10 cellular contexts compared by ENCODE assay signal in genomic region chr2:46574457-46575354, GRCh38. TPM values are rescaled to one million over a fixed set of nuclear protein-coding genes. Genes with fewer than 3 reads are reported as not detected.
DNase-seq lines count a peak whose midpoint lies in the region; ATAC-seq and TF ChIP-seq lines count a peak whose summit lies in the region.
"Had no signal": no experiment of that assay in that cellular context is flagged by ENCODE, and none has a peak within 500 bp of the region (broad histone marks: within the 10 kb centered on the region; RNA-seq: fewer than 3 reads in every experiment).

No MANE protein-coding gene starts in this region.

- no peaks in the 10 kb centered on the region for H3K9me3 ChIP-seq in esophagus squamous epithelium

- H3K4me1 Mint-ChIP-seq in memory B cell, result peaks cover 40% of the 10 kb centered on the region

- intact Hi-C loops in esophagus squamous epithelium (cut with DNase I), result no loop called here

- H3K4me3 ChIP-seq in esophagus squamous epithelium, result no peak overlapping the region

- no peak for TF ChIP-seq CTCF in esophagus squamous epithelium (IDR thresholded peaks at IDR 0.05)

- H3K27ac Mint-ChIP-seq in memory B cell, result peak overlapping the region; percentile 100

- peaks cover 0 to 14% (median 0%) of the 10 kb centered on the region in 3 donors for H3K36me3 ChIP-seq in esophagus squamous epithelium

- H3K27me3 Mint-ChIP-seq in memory B cell, result no peaks in the 10 kb centered on the region
- H3K27me3 Mint-ChIP-seq: CD4-positive, alpha-beta memory T cell had no signal

- H3K36me3 Mint-ChIP-seq in memory B cell, result peaks cover 14% of the 10 kb centered on the region

- no peaks in the 10 kb centered on the region for H3K27me3 ChIP-seq in esophagus squamous epithelium

- no peak for ATAC-seq in GM18505 (IDR thresholded peaks at IDR 0.05; ENCODE audit: unreplicated experiment)
- peak; percentile 67 for ATAC-seq in GM21515 (IDR thresholded peaks at IDR 0.05; ENCODE audit: unreplicated experiment)
- peak; percentile 75 for ATAC-seq in HG03432 (IDR thresholded peaks at IDR 0.05; ENCODE audit: unreplicated experiment)
- peak; percentile 57 for ATAC-seq in memory B cell (ENCODE audit: low read depth)

- peak overlapping the region; percentile 76 for H3K4me3 Mint-ChIP-seq in memory B cell
- H3K4me3 Mint-ChIP-seq: CD4-positive, alpha-beta memory T cell had no signal

- 64 to 69% methylated on average over 8 of the region's 8 CpGs for WGBS in esophagus squamous epithelium, 2 donors

- DNase-seq in memory B cell (ENCODE audit: low spot score in 2 of 2), result no peak
- no peak for DNase-seq in activated gamma-delta T cell (lab: John Stamatoyannopoulos, UW)
- no peak for DNase-seq in NK-92 treated with Interleukin-12 subunit alpha and Interleukin-12 subunit beta, amount 100 ng/mL, for 24 hours (lab: John Stamatoyannopoulos, UW)
- no peak for DNase-seq in esophagus squamous epithelium (lab: John Stamatoyannopoulos, UW)
- DNase-seq in LoVo (ENCODE audit: low spot score), result no peak
- DNase-seq: CD4-positive, alpha-beta memory T cell; mesendoderm had no signal

- TF ChIP-seq POLR2A in GM18505 (IDR thresholded peaks at IDR 0.05; ENCODE audit: borderline replicate concordance, extremely low read depth, insufficient read depth, insufficient read length) (peak; percentile 37), esophagus squamous epithelium (IDR thresholded peaks at IDR 0.05) (no peak)

- no peaks in the 10 kb centered on the region for H3K9me3 Mint-ChIP-seq in memory B cell
- H3K9me3 Mint-ChIP-seq: CD4-positive, alpha-beta memory T cell had no signal

- H3K4me1 ChIP-seq in esophagus squamous epithelium, result peaks cover 0 to 43% (median 5%) of the 10 kb centered on the region in 3 donors

- no peak overlapping the region for H3K27ac ChIP-seq in esophagus squamous epithelium

RNA-seq across cellular contexts. Expression of gene ATP6V1E2, which starts 32.3 kb away (rescaled TPM):
- total RNA-seq in esophagus squamous epithelium, result 1 to 10 TPM; 1.3 to 6.1 (median 3.0) TPM

RNA-seq across cellular contexts. Expression of gene RHOQ, which starts 32.4 kb away (rescaled TPM):
- 10 to 100 TPM in 3 of 4 donors, 1 to 10 TPM in 1; 5.3 to 49.6 (median 18.7) TPM for total RNA-seq in esophagus squamous epithelium

RNA-seq across cellular contexts. Expression of gene PIGF, which starts 42.1 kb away (rescaled TPM):
- total RNA-seq in esophagus squamous epithelium, result 10 to 100 TPM in 3 of 4 donors, 1 to 10 TPM in 1; 9.2 to 17.7 (median 13.2) TPM

RNA-seq across cellular contexts. Expression of gene CRIPT, which starts 42.3 kb away (rescaled TPM):
- 10 to 100 TPM in 2 of 4 donors, 1 to 10 TPM in 2; 4.0 to 14.5 (median 11.2) TPM for total RNA-seq in esophagus squamous epithelium
